13 cellular contexts compared by ENCODE assay signal in the genomic region with DNA sequence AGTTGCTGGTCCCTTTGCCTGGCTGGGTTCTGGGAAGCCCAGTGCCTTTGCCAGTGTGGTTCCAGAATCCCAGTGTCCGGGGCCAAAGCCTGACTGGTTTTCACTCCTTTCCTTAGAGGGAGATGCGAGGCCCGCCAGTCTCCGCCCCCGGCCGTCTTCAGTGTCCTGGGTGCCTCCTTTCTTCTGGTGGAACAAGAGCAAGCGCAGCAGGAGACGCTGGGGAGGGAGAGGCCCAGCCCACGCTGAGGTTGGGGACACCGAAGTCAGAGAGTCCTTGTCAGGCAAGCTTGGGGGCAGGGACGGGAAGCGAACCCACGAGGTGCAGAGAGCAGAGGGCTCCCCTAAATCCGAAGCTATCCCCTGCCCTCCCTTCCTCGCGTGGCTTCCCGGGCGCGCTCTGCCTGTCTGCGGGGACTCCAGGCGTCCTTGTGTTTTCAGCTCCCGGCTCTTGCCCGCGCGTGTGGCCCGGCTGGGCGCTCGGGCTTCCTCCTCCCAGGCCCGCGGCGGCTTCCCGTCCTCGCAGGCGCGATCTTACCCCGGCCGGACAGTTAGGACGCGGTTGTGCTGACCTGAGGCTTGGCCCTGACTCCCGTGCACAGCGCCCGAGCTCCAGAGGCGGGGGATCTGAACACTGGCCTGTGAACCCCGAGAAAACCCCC.
A peak's percentile ranks its signal among the peaks of the same experiment; 100 is the strongest.
DNase-seq lines count a peak whose midpoint lies in the region; ATAC-seq and TF ChIP-seq lines count a peak whose summit lies in the region.
"Had no signal": no experiment of that assay in that cellular context is flagged by ENCODE, and none has a peak within 500 bp of the region (broad histone marks: within the 10 kb centered on the region; RNA-seq: fewer than 3 reads in every experiment).

No MANE protein-coding gene starts in this region.

- peak; percentile 4 for DNase-seq in stimulated activated CD4-positive, alpha-beta T cell treated with anti-CD3 and anti-CD28 coated beads, Interleukin-15, amount 100 ng/mL, for 24 hours
- no peak for DNase-seq in stimulated activated CD4-positive, alpha-beta T cell treated with anti-CD3 and anti-CD28 coated beads, Interleukin-4, amount 100 ng/mL, for 24 hours
- DNase-seq in left kidney (ENCODE audit: low read depth, low spot score), result peak; percentile 61
- DNase-seq in ovary, result no peak
- DNase-seq in NOMO-1 treated with dmso at 0.1 percent for 144 hours (lab: John Stamatoyannopoulos, UW; ENCODE audit: unreplicated experiment), result no peak
- no peak for DNase-seq in GM19240 (ENCODE audit: insufficient read length, low spot score)
- DNase-seq: NCI-H2081 treated with DMSO at 0.1 percent for 48 hours; stimulated activated CD4-positive, alpha-beta T cell treated with anti-CD3 and anti-CD28 coated beads, Interleukin-4, amount 100 ng/mL, for 4 hours; substantia nigra had no signal

- ATAC-seq in HG02870 (IDR thresholded peaks at IDR 0.05; ENCODE audit: unreplicated experiment), result no peak
- ATAC-seq: pancreas had no signal

- intact Hi-C loops in ovary (cut with DNase I), result no loop called here

- 9 to 10% methylated on average over 44 of the region's 44 CpGs for WGBS in ectodermal cell, 2 experiments
- WGBS in ovary, 3 donors, result 4 to 8% (median 4%) methylated on average over 43 to 44 of the region's 44 CpGs

- H3K36me3 ChIP-seq in ectodermal cell (ENCODE audit: control insufficient read depth, insufficient read depth, low read length) (no peaks in the 10 kb centered on the region), ovary (no peaks in the 10 kb centered on the region)
- H3K36me3 ChIP-seq: BLaER1, pancreas had no signal

- H3K27ac ChIP-seq in ectodermal cell (ENCODE audit: insufficient read depth, low read depth, low read length, poor library complexity, severe bottlenecking) (no peak overlapping the region), ovary (no peak overlapping the region)
- H3K27ac ChIP-seq: BLaER1, pancreas had no signal

- H3K27me3 ChIP-seq in ectodermal cell (ENCODE audit: control insufficient read depth, insufficient read depth, low read length, poor library complexity, severe bottlenecking), result peaks cover 30% of the 10 kb centered on the region
- no peaks in the 10 kb centered on the region for H3K27me3 ChIP-seq in ovary
- H3K27me3 ChIP-seq: BLaER1 had no signal

- H3K9me3 ChIP-seq in ectodermal cell (ENCODE audit: control insufficient read depth, low read length), result no peaks in the 10 kb centered on the region
- no peaks in the 10 kb centered on the region for H3K9me3 ChIP-seq in ovary
- H3K9me3 ChIP-seq: pancreas had no signal

- no peak for TF ChIP-seq POLR2A in ovary (IDR thresholded peaks at IDR 0.05)

- H3K4me1 ChIP-seq in ectodermal cell (ENCODE audit: control insufficient read depth, insufficient read depth, low read length) (no peaks in the 10 kb centered on the region), ovary (ENCODE audit: insufficient read depth) (no peaks in the 10 kb centered on the region)
- H3K4me1 ChIP-seq: BLaER1, pancreas had no signal

- TF ChIP-seq EP300 in ovary (IDR thresholded peaks at IDR 0.05), result no peak

- H3K4me3 ChIP-seq in ectodermal cell (ENCODE audit: insufficient read depth, low read depth, low read length) (peak overlapping the region; percentile 11), ovary (no peak overlapping the region)
- H3K4me3 ChIP-seq: BLaER1, pancreas had no signal

- TF ChIP-seq CTCF in ovary (IDR thresholded peaks at IDR 0.05), result no peak

Comparison
In these comparisons a context has a peak if more than half of its experiments do, and no peak if none do; other contexts are left out.
1. DNase-seq: peak in stimulated activated CD4-positive, alpha-beta T cell treated with anti-CD3 and anti-CD28 coated beads, Interleukin-15, amount 100 ng/mL, for 24 hours (single experiment) and left kidney (single experiment); none in stimulated activated CD4-positive, alpha-beta T cell treated with anti-CD3 and anti-CD28 coated beads, Interleukin-4, amount 100 ng/mL, for 24 hours (single experiment), ovary (0 of 5), NOMO-1 treated with dmso at 0.1 percent for 144 hours (single experiment) and GM19240 (single experiment).